16 cellular contexts compared by ENCODE assay signal in genomic region chr17:28973414-28973813, GRCh38. TPM values are rescaled to one million over a fixed set of nuclear protein-coding genes. Genes with fewer than 3 reads are reported as not detected.
DNase-seq lines count a peak whose midpoint lies in the region; ATAC-seq, FAIRE-seq and TF ChIP-seq lines count a peak whose summit lies in the region.
"Had no signal": no experiment of that assay in that cellular context is flagged by ENCODE, and none has a peak within 500 bp of the region (broad histone marks: within the 10 kb centered on the region; RNA-seq: fewer than 3 reads in every experiment).

No MANE protein-coding gene starts in this region.

- H3K4me3 ChIP-seq in HepG2 (replicated peaks in 1 of 3; ENCODE audit: insufficient read depth in 1 of 3, low read depth in 2 of 3, low read length in 3 of 3), result no peak overlapping the region
- no peak overlapping the region for H3K4me3 ChIP-seq in right lobe of liver
- no peak overlapping the region for H3K4me3 ChIP-seq in SJCRH30
- H3K4me3 ChIP-seq in adrenal gland, result no peak overlapping the region
- H3K4me3 ChIP-seq: HAP-1 had no signal

- CTCF ChIA-PET in HepG2 (lab: Yijun Ruan, JAX; ENCODE audit: low intra/inter-chr PET ratio, low total read pairs), result no interaction called here

- peaks cover 0 to 3% (median 0%) of the 10 kb centered on the region in 5 donors for H3K27me3 Mint-ChIP-seq in naive thymus-derived CD8-positive, alpha-beta T cell
- H3K27me3 Mint-ChIP-seq: activated naive CD8-positive, alpha-beta T cell treated with anti-CD3 and anti-CD28 coated beads, Interleukin-2, amount 10 ng/mL, durations not matched to agents 7 days and 5 days; stimulated activated naive CD8-positive, alpha-beta T cell treated with anti-CD3 and anti-CD28 coated beads, Interleukin-15, Interleukin-2, amounts not matched to agents 100 ng/mL and 50 ng/mL, for 24 hours had no signal

- H3K4me1 ChIP-seq in HepG2 (ENCODE audit: insufficient read depth, low read length), result peaks cover 29% of the 10 kb centered on the region
- peaks cover 0 to 58% (median 9%) of the 10 kb centered on the region in 4 donors for H3K4me1 ChIP-seq in right lobe of liver
- peaks cover 56% of the 10 kb centered on the region for H3K4me1 ChIP-seq in SJCRH30
- no peaks in the 10 kb centered on the region for H3K4me1 ChIP-seq in adrenal gland (replicated peaks in 1 of 2)

- TF ChIP-seq RAD21 in HepG2 (CRISPR knock-in tag; IDR thresholded peaks at IDR 0.05), result no peak

- H4K20me1 ChIP-seq in HepG2 (ENCODE audit: insufficient read depth, low read length), result no peaks in the 10 kb centered on the region

- H3K4me2 ChIP-seq in HepG2 (ENCODE audit: low read depth, low read length), result no peak overlapping the region

- POLR2A ChIA-PET in HepG2 (lab: Yijun Ruan, JAX), result no interaction called here
- POLR2A ChIA-PET in naive thymus-derived CD8-positive, alpha-beta T cell (lab: Charles Lee), result no interaction called here

- intact Hi-C loops in HepG2 (cut with micrococcal nuclease; ENCODE audit: unreplicated experiment), result no loop called here
- intact Hi-C loops in right lobe of liver (cut with DNase I), result no loop called here
- intact Hi-C loops in cardiac septum (cut with DNase I), result no loop called here
- intact Hi-C loops in adrenal gland (cut with DNase I), result no loop called here

- in situ Hi-C loops in HepG2 (cut with HindIII; ENCODE audit: extremely low pct_ligation_motif_present, low pct_unique_long_range_greater_than_20kb), result no loop called here

- TF ChIP-seq CTCF in HepG2 (CRISPR knock-in tag; IDR thresholded peaks at IDR 0.05), result no peak
- TF ChIP-seq CTCF in right lobe of liver (IDR thresholded peaks at IDR 0.05), result no peak
- TF ChIP-seq CTCF in adrenal gland (IDR thresholded peaks at IDR 0.05), result no peak

- H3K9me3 Mint-ChIP-seq in naive thymus-derived CD8-positive, alpha-beta T cell, result no peaks in the 10 kb centered on the region
- H3K9me3 Mint-ChIP-seq: activated naive CD8-positive, alpha-beta T cell treated with anti-CD3 and anti-CD28 coated beads, Interleukin-2, amount 10 ng/mL, durations not matched to agents 7 days and 5 days; stimulated activated naive CD8-positive, alpha-beta T cell treated with anti-CD3 and anti-CD28 coated beads, Interleukin-15, Interleukin-2, amounts not matched to agents 100 ng/mL and 50 ng/mL, for 24 hours; T-helper 1 cell treated with Interleukin-12 subunit alpha and Interleukin-12 subunit beta and Interleukin-4 antibody, amounts not matched to agents 30 μg/mL and 1 μg/mL, for 36 hours had no signal

- ATAC-seq in HepG2 (peak; percentile 45; the same call in 2 of the 3 replicates), right lobe of liver (no peak)
- no peak for ATAC-seq in naive thymus-derived CD8-positive, alpha-beta T cell
- ATAC-seq: activated CD8-positive, alpha-beta T cell treated with anti-CD3 and anti-CD28 coated beads, Interleukin-2, amount 10 ng/mL, durations not matched to agents 7 days and 5 days had no signal

- TF ChIP-seq EP300 in HepG2 (IDR thresholded peaks at IDR 0.05; ENCODE audit: low read depth in 2 of 2, low read length in 2 of 2) (no peak), HepG2 (CRISPR knock-in tag; IDR thresholded peaks at IDR 0.05; ENCODE audit: borderline replicate concordance) (no peak)

- H3K9ac ChIP-seq in HepG2 (ENCODE audit: insufficient read depth, low read depth, low read length), result no peak overlapping the region

- H3K79me2 ChIP-seq in HepG2 (ENCODE audit: insufficient read depth, low read length), result no peaks in the 10 kb centered on the region

- peaks cover 8 to 86% of the 10 kb centered on the region in 2 experiments for H3K27me3 ChIP-seq in HepG2 (ENCODE audit: control insufficient read depth in 1 of 2, insufficient read depth in 2 of 2, low read length in 2 of 2)
- no peaks in the 10 kb centered on the region for H3K27me3 ChIP-seq in right lobe of liver
- H3K27me3 ChIP-seq in SJCRH30, result no peaks in the 10 kb centered on the region
- H3K27me3 ChIP-seq in adrenal gland, result no peaks in the 10 kb centered on the region

- no TSS peak for BruUV-seq in HepG2 (replicated peaks; lab: Mats Ljungman, UMichigan)

- no peak overlapping the region for H2AFZ ChIP-seq in HepG2 (ENCODE audit: low read length)

- no peak overlapping the region for H3K4me3 Mint-ChIP-seq in naive thymus-derived CD8-positive, alpha-beta T cell
- H3K4me3 Mint-ChIP-seq: activated CD8-positive, alpha-beta T cell treated with anti-CD3 and anti-CD28 coated beads, Interleukin-2, amount 10 ng/mL, durations not matched to agents 7 days and 5 days; activated naive CD8-positive, alpha-beta T cell treated with anti-CD3 and anti-CD28 coated beads, Interleukin-2, amount 10 ng/mL, durations not matched to agents 7 days and 5 days; stimulated activated naive CD8-positive, alpha-beta T cell treated with anti-CD3 and anti-CD28 coated beads, Interleukin-15, Interleukin-2, amounts not matched to agents 100 ng/mL and 50 ng/mL, for 24 hours; T-helper 1 cell treated with Interleukin-12 subunit alpha and Interleukin-12 subunit beta and Interleukin-4 antibody, amounts not matched to agents 30 μg/mL and 1 μg/mL, for 36 hours had no signal

- no peaks in the 10 kb centered on the region for H3K36me3 Mint-ChIP-seq in naive thymus-derived CD8-positive, alpha-beta T cell
- H3K36me3 Mint-ChIP-seq: activated naive CD8-positive, alpha-beta T cell treated with anti-CD3 and anti-CD28 coated beads, Interleukin-2, amount 10 ng/mL, durations not matched to agents 7 days and 5 days had no signal

- peak overlapping the region in 1 of 10 donors; percentile 40 for H3K27ac Mint-ChIP-seq in naive thymus-derived CD8-positive, alpha-beta T cell
- H3K27ac Mint-ChIP-seq: activated CD8-positive, alpha-beta T cell treated with anti-CD3 and anti-CD28 coated beads, Interleukin-2, amount 10 ng/mL, durations not matched to agents 7 days and 5 days; activated naive CD8-positive, alpha-beta T cell treated with anti-CD3 and anti-CD28 coated beads, Interleukin-2, amount 10 ng/mL, durations not matched to agents 7 days and 5 days; stimulated activated naive CD8-positive, alpha-beta T cell treated with anti-CD3 and anti-CD28 coated beads, Interleukin-15, Interleukin-2, amounts not matched to agents 100 ng/mL and 50 ng/mL, for 24 hours; T-helper 1 cell treated with Interleukin-12 subunit alpha and Interleukin-12 subunit beta and Interleukin-4 antibody, amounts not matched to agents 30 μg/mL and 1 μg/mL, for 36 hours had no signal

- WGBS in HepG2 (ENCODE audit: low lambda C conversion rate), result 25% methylated on average over 2 of the region's 2 CpGs
- no CpG with 5 or more reads among the region's 2 CpGs for WGBS in right lobe of liver (ENCODE audit: insufficient coverage, low coverage, low lambda C conversion rate, missing lambda C conversion rate)
- WGBS in adrenal gland, 4 donors, result 76 to 84% (median 77%) methylated on average over 2 of the region's 2 CpGs; no CpG with 5 or more reads in 1 of the 4 donors

- FAIRE-seq in HepG2 (lab: Jason Lieb, UNC) (no peak), urothelium cell line (lab: Jason Lieb, UNC) (no peak)
- FAIRE-seq: endometrium had no signal

- H3K9me3 ChIP-seq in HepG2 (ENCODE audit: low read length), result no peaks in the 10 kb centered on the region
- no peaks in the 10 kb centered on the region for H3K9me3 ChIP-seq in right lobe of liver
- no peaks in the 10 kb centered on the region for H3K9me3 ChIP-seq in SJCRH30 (replicated peaks)
- no peaks in the 10 kb centered on the region for H3K9me3 ChIP-seq in adrenal gland (replicated peaks in 1 of 3)
- H3K9me3 ChIP-seq: HAP-1 had no signal

- no peak overlapping the region for H3K27ac ChIP-seq in HepG2 (ENCODE audit: extremely low read length, insufficient read depth, low read length)
- no peak overlapping the region for H3K27ac ChIP-seq in right lobe of liver
- H3K27ac ChIP-seq in SJCRH30, result no peak overlapping the region; the same call in 1 of the 2 replicates
- no peak overlapping the region for H3K27ac ChIP-seq in adrenal gland

- DNase-seq in HepG2 (ENCODE audit: low spot score) (no peak), right lobe of liver (no peak), SJCRH30 (peak; percentile 82 to 84), cardiac septum (ENCODE audit: low spot score) (peak; percentile 82), urothelium cell line (ENCODE audit: low spot score) (peak; percentile 32), adrenal gland (no peak), T-helper 2 cell (no peak)
- DNase-seq in naive thymus-derived CD8-positive, alpha-beta T cell, result no peak
- DNase-seq: activated CD8-positive, alpha-beta T cell treated with anti-CD3 and anti-CD28 coated beads, Interleukin-2, amount 10 ng/mL, durations not matched to agents 7 days and 5 days; activated naive CD8-positive, alpha-beta T cell treated with anti-CD3 and anti-CD28 coated beads, Interleukin-2, amount 10 ng/mL, durations not matched to agents 7 days and 5 days; AML-193; Karpas-422 had no signal

- H3K36me3 ChIP-seq in HepG2 (replicated peaks in 1 of 2; ENCODE audit: control insufficient read depth in 1 of 2, insufficient read depth in 2 of 2, low read length in 2 of 2) (no peaks in the 10 kb centered on the region), right lobe of liver (no peaks in the 10 kb centered on the region), SJCRH30 (no peaks in the 10 kb centered on the region), adrenal gland (replicated peaks in 1 of 2) (no peaks in the 10 kb centered on the region)
- H3K36me3 ChIP-seq: HAP-1 had no signal

- peaks cover 0 to 1% (median 0%) of the 10 kb centered on the region in 4 donors for H3K4me1 Mint-ChIP-seq in naive thymus-derived CD8-positive, alpha-beta T cell

- TF ChIP-seq POLR2A in HepG2 (IDR thresholded peaks at IDR 0.05; ENCODE audit: insufficient read depth in 1 of 2, low read depth in 2 of 2, low read length in 2 of 2) (no peak), right lobe of liver (IDR thresholded peaks at IDR 0.05) (no peak), adrenal gland (IDR thresholded peaks at IDR 0.05) (no peak)

RNA-seq across cellular contexts. Expression of gene PHF12, which starts 22.1 kb away (rescaled TPM):
- total RNA-seq in HepG2 (2016; rRNA removed; fragmentation: Illumina TruSeq; extraction: Trizol), result 9.8 and 10.0 TPM in 2 replicates
- total RNA-seq in HepG2 (2016; cell fraction: cytosol; rRNA removed; fragmentation: Illumina TruSeq; extraction: Trizol; ENCODE audit: low read depth), result 38.8 and 40.7 TPM in 2 replicates
- total RNA-seq in HepG2 (2016; cell fraction: insoluble cytoplasmic fraction; rRNA removed; fragmentation: Illumina TruSeq; extraction: Trizol), result 6.6 and 12.3 TPM in 2 replicates
- 20.1 and 21.2 TPM in 2 replicates for total RNA-seq in HepG2 (2016; cell fraction: membrane; rRNA removed; fragmentation: Illumina TruSeq; extraction: Trizol)
- total RNA-seq in HepG2 (2016; cell fraction: nucleus; rRNA removed; fragmentation: Illumina TruSeq; extraction: Trizol), result 11.6 and 13.5 TPM in 2 replicates
- 17.1 and 23.9 TPM in 2 replicates for polyA plus RNA-seq in HepG2 (2011; rRNA removed)
- 9.0 and 10.2 TPM in 2 replicates for polyA plus RNA-seq in HepG2 (2011; cell fraction: cytosol; rRNA removed)
- polyA plus RNA-seq in HepG2 (2011; cell fraction: nucleus; rRNA removed), result 40.3 and 44.7 TPM in 2 replicates
- 12.4 and 17.6 TPM in 2 replicates for polyA plus RNA-seq in HepG2 (2012)
- polyA plus RNA-seq in HepG2 (2016; cell fraction: cytosol; fragmentation: Illumina TruSeq; extraction: Trizol; ENCODE audit: low read depth), result 2.7 and 2.8 TPM in 2 replicates
- 11.3 and 15.3 TPM in 2 replicates for polyA plus RNA-seq in HepG2 (2016; cell fraction: insoluble cytoplasmic fraction; fragmentation: Illumina TruSeq; extraction: Trizol; ENCODE audit: low read depth)
- 9.9 and 10.4 TPM in 2 replicates for polyA plus RNA-seq in HepG2 (2016; cell fraction: membrane; fragmentation: Illumina TruSeq; extraction: Trizol; ENCODE audit: low read depth)
- polyA plus RNA-seq in HepG2 (2016; cell fraction: nucleus; fragmentation: Illumina TruSeq; extraction: Trizol; ENCODE audit: insufficient read depth, low read depth), result 39.1 and 44.1 TPM in 2 replicates
- 32.1 and 43.1 TPM in 2 replicates for polyA minus RNA-seq in HepG2 (2011; rRNA and poly(A)+ RNA removed; ENCODE audit: low replicate concordance)
- polyA minus RNA-seq in HepG2 (2011; cell fraction: cytosol; rRNA and poly(A)+ RNA removed), result 13.8 and 18.0 TPM in 2 replicates
- 23.6 and 28.2 TPM in 2 replicates for polyA minus RNA-seq in HepG2 (2011; cell fraction: nucleus; rRNA and poly(A)+ RNA removed)
- total RNA-seq in right lobe of liver, result 10 to 100 TPM; 13.0 to 33.1 (median 17.4) TPM
- 48.5 and 49.9 TPM in 2 replicates for total RNA-seq in SJCRH30 (2014; rRNA removed; shearing (Covaris generic))
- 20.4 TPM for total RNA-seq in cardiac septum
- total RNA-seq in adrenal gland, result 10 to 100 TPM; 19.6 to 47.9 (median 35.0) TPM
- 10 to 100 TPM; 16.2 to 22.7 (median 18.7) TPM for polyA plus RNA-seq in adrenal gland
- total RNA-seq in naive thymus-derived CD8-positive, alpha-beta T cell, result 100 to 1,000 TPM; 117 to 124 TPM
- polyA plus RNA-seq in naive thymus-derived CD8-positive, alpha-beta T cell, result 10 to 100 TPM in 1 of 3 donors, 1 to 10 TPM in 2; 5.2 to 12.0 (median 6.2) TPM

RNA-seq across cellular contexts. Expression of gene SEZ6, which starts 32.4 kb away (rescaled TPM):
- total RNA-seq in HepG2 (2016; rRNA removed; fragmentation: Illumina TruSeq; extraction: Trizol), result not detected in 2 replicates
- total RNA-seq in HepG2 (2016; cell fraction: cytosol; rRNA removed; fragmentation: Illumina TruSeq; extraction: Trizol; ENCODE audit: low read depth), result not detected in 2 replicates
- not detected in 2 replicates for total RNA-seq in HepG2 (2016; cell fraction: insoluble cytoplasmic fraction; rRNA removed; fragmentation: Illumina TruSeq; extraction: Trizol)
- total RNA-seq in HepG2 (2016; cell fraction: membrane; rRNA removed; fragmentation: Illumina TruSeq; extraction: Trizol), result not detected in 2 replicates
- total RNA-seq in HepG2 (2016; cell fraction: nucleus; rRNA removed; fragmentation: Illumina TruSeq; extraction: Trizol), result not detected in 2 replicates
- polyA plus RNA-seq in HepG2 (2011; rRNA removed), result 0.01 TPM in 1 of 2 replicates, not detected in the other
- 0.03 TPM in 1 of 2 replicates, not detected in the other for polyA plus RNA-seq in HepG2 (2011; cell fraction: cytosol; rRNA removed)
- polyA plus RNA-seq in HepG2 (2011; cell fraction: nucleus; rRNA removed), result 0.26 and 0.52 TPM in 2 replicates
- polyA plus RNA-seq in HepG2 (2012), result 0.38 TPM in 1 of 2 replicates, not detected in the other
- not detected in 2 replicates for polyA plus RNA-seq in HepG2 (2016; cell fraction: cytosol; fragmentation: Illumina TruSeq; extraction: Trizol; ENCODE audit: low read depth)
- not detected in 2 replicates for polyA plus RNA-seq in HepG2 (2016; cell fraction: insoluble cytoplasmic fraction; fragmentation: Illumina TruSeq; extraction: Trizol; ENCODE audit: low read depth)
- not detected in 2 replicates for polyA plus RNA-seq in HepG2 (2016; cell fraction: membrane; fragmentation: Illumina TruSeq; extraction: Trizol; ENCODE audit: low read depth)
- polyA plus RNA-seq in HepG2 (2016; cell fraction: nucleus; fragmentation: Illumina TruSeq; extraction: Trizol; ENCODE audit: insufficient read depth, low read depth), result not detected in 2 replicates
- polyA minus RNA-seq in HepG2 (2011; rRNA and poly(A)+ RNA removed; ENCODE audit: low replicate concordance), result not detected in 2 replicates
- not detected in 2 replicates for polyA minus RNA-seq in HepG2 (2011; cell fraction: cytosol; rRNA and poly(A)+ RNA removed)
- not detected in 2 replicates for polyA minus RNA-seq in HepG2 (2011; cell fraction: nucleus; rRNA and poly(A)+ RNA removed)
- total RNA-seq in right lobe of liver, result not detected
- 16.1 and 20.5 TPM in 2 replicates for total RNA-seq in SJCRH30 (2014; rRNA removed; shearing (Covaris generic))
- not detected for total RNA-seq in cardiac septum
- 1 to 10 TPM in 1 of 8 donors, under 1 TPM in 1, not detected in 6; 0.14 to 1.0 TPM for total RNA-seq in adrenal gland
- under 1 TPM; 0.18 to 0.88 (median 0.47) TPM for polyA plus RNA-seq in adrenal gland
- not detected for total RNA-seq in naive thymus-derived CD8-positive, alpha-beta T cell
- 1 to 10 TPM in 1 of 3 donors, under 1 TPM in 2; 0.40 to 1.5 (median 0.85) TPM for polyA plus RNA-seq in naive thymus-derived CD8-positive, alpha-beta T cell
- total RNA-seq: activated CD8-positive, alpha-beta T cell treated with anti-CD3 and anti-CD28 coated beads, Interleukin-2, amount 10 ng/mL, durations not matched to agents 7 days and 5 days; activated naive CD8-positive, alpha-beta T cell treated with anti-CD3 and anti-CD28 coated beads, Interleukin-2, amount 10 ng/mL, durations not matched to agents 7 days and 5 days had no signal

Comparison
In these comparisons a context has a peak if more than half of its experiments do, and no peak if none do; other contexts are left out.
1. DNase-seq: peak in SJCRH30 (2 of 2), cardiac septum (single experiment) and urothelium cell line (single experiment); none in HepG2 (single experiment), right lobe of liver (0 of 3), adrenal gland (0 of 7), naive thymus-derived CD8-positive, alpha-beta T cell (0 of 10) and T-helper 2 cell (0 of 5).